Comparison of ENCODE assay signal across 21 cellular contexts in genomic region chr4:76744253-76744921, GRCh38.
DNase-seq lines count a peak whose midpoint lies in the region; ATAC-seq, FAIRE-seq and TF ChIP-seq lines count a peak whose summit lies in the region.
"Had no signal": no experiment of that assay in that cellular context is flagged by ENCODE, and none has a peak within 500 bp of the region (broad histone marks: within the 10 kb centered on the region; RNA-seq: fewer than 3 reads in every experiment).

No MANE protein-coding gene starts in this region.

- H3K4me3 Mint-ChIP-seq in astrocyte (ENCODE audit: unreplicated experiment) (no peak overlapping the region), MCF 10A (ENCODE audit: unreplicated experiment) (no peak overlapping the region)
- H3K4me3 Mint-ChIP-seq: T-helper 17 cell had no signal

- FAIRE-seq in astrocyte (lab: Jason Lieb, UNC) = peak; percentile 85
- FAIRE-seq: GM18507, kidney had no signal

- CTCF ChIA-PET in MCF 10A (lab: Yijun Ruan, JAX) = interaction anchor here (0.6 to 2.9 kb wide), 6 partner anchors 11 to 309 kb away, joined by 3 to 12 read pairs (median 4); partner anchors contain the start of gene SHROOM3

- DNase-seq in GM23248 (peak; percentile 78), astrocyte (ENCODE audit: low read depth) (peak; percentile 82), thoracic aorta (ENCODE audit: low spot score) (no peak), MCF 10A (ENCODE audit: unreplicated experiment) (no peak), SK-N-DZ (ENCODE audit: low spot score) (no peak)
- no peak for DNase-seq in activated CD4-positive, alpha-beta T cell treated with anti-CD3 and anti-CD28 coated beads, Interleukin-2, amount 50 U/mL, for 1 hour
- DNase-seq: activated CD4-positive, alpha-beta T cell treated with anti-CD3 and anti-CD28 coated beads for 4 hours; aorta; effector CD8-positive, alpha-beta T cell; GOT3; KBM-7; kidney; NCI-H187; NCI-H524; Peyer's patch; stimulated activated CD4-positive, alpha-beta T cell treated with anti-CD3 and anti-CD28 coated beads, Interleukin-1b, Interleukin-23, amount 100 ng/mL, for 48 hours; T-helper 17 cell had no signal

- TF ChIP-seq EP300 in gastroesophageal sphincter (IDR thresholded peaks at IDR 0.05) = no peak

- peaks cover 87% of the 10 kb centered on the region for H3K79me2 ChIP-seq in GM23248 (ENCODE audit: insufficient read depth)
- H3K79me2 ChIP-seq in astrocyte (ENCODE audit: insufficient read depth, low read length) = peaks cover 2% of the 10 kb centered on the region

- H3K27me3 Mint-ChIP-seq in astrocyte (ENCODE audit: low read depth, unreplicated experiment) (no peaks in the 10 kb centered on the region), MCF 10A (ENCODE audit: insufficient read depth, unreplicated experiment) (no peaks in the 10 kb centered on the region)

- H3K4me1 ChIP-seq in GM23248 (ENCODE audit: insufficient read depth) = peaks cover 71% of the 10 kb centered on the region
- peaks cover 14% of the 10 kb centered on the region for H3K4me1 ChIP-seq in astrocyte (ENCODE audit: insufficient read depth, low read length)
- peaks cover 0 to 78% (median under 1%) of the 10 kb centered on the region in 3 donors for H3K4me1 ChIP-seq in gastroesophageal sphincter
- H3K4me1 ChIP-seq in thoracic aorta (ENCODE audit: control insufficient read depth in 1 of 2, low read depth in 2 of 2) = peaks cover 44 to 90% of the 10 kb centered on the region in 2 donors

- ATAC-seq in gastroesophageal sphincter = no peak
- no peak for ATAC-seq in thoracic aorta (ENCODE audit: insufficient number of reproducible peaks, low FRiP score, low read depth)
- no peak for ATAC-seq in HG03280 (IDR thresholded peaks at IDR 0.05; ENCODE audit: unreplicated experiment)
- ATAC-seq: T-helper 17 cell had no signal

- H3K27ac ChIP-seq in GM23248 (peak overlapping the region; percentile 95), astrocyte (ENCODE audit: low read depth, low read length) (peak overlapping the region; percentile 34), gastroesophageal sphincter (peak overlapping the region; percentile 26 to 91 (median 62)), thoracic aorta (peak overlapping the region; percentile 63 to 98)

- H3K27me3 ChIP-seq in GM23248 (replicated peaks; ENCODE audit: insufficient read depth) = no peaks in the 10 kb centered on the region
- H3K27me3 ChIP-seq in astrocyte (ENCODE audit: insufficient read depth, low read length) = no peaks in the 10 kb centered on the region
- H3K27me3 ChIP-seq in gastroesophageal sphincter = no peaks in the 10 kb centered on the region
- H3K27me3 ChIP-seq in thoracic aorta (replicated peaks; ENCODE audit: insufficient read depth) = no peaks in the 10 kb centered on the region
- H3K27me3 ChIP-seq: Peyer's patch had no signal

- H3K4me2 ChIP-seq in GM23248 (ENCODE audit: unreplicated experiment) (peak overlapping the region; percentile 86), astrocyte (ENCODE audit: low read length) (peak overlapping the region; percentile 9)

- H3K9me3 ChIP-seq in GM23248 (ENCODE audit: low read depth) (no peaks in the 10 kb centered on the region), astrocyte (ENCODE audit: insufficient read depth, low read depth, low read length) (no peaks in the 10 kb centered on the region), gastroesophageal sphincter (no peaks in the 10 kb centered on the region), thoracic aorta (no peaks in the 10 kb centered on the region)
- H3K9me3 ChIP-seq: Peyer's patch had no signal

- H3K36me3 Mint-ChIP-seq in astrocyte (ENCODE audit: low read depth, unreplicated experiment) (peaks cover 7% of the 10 kb centered on the region), MCF 10A (ENCODE audit: insufficient read depth, unreplicated experiment) (peaks cover 18% of the 10 kb centered on the region)

- POLR2A ChIA-PET in MCF 10A (lab: Yijun Ruan, JAX) = interaction anchor here (0.6 to 1.2 kb wide), 5 partner anchors 18 to 309 kb away, joined by 3 to 5 read pairs (median 4); partner anchors contain the start of gene SHROOM3

- intact Hi-C loops in MCF 10A (cut with micrococcal nuclease) = no loop called here

- peak overlapping the region; percentile 86 for H3K27ac Mint-ChIP-seq in astrocyte (ENCODE audit: unreplicated experiment)
- H3K27ac Mint-ChIP-seq in MCF 10A (ENCODE audit: low read depth, unreplicated experiment) = no peak overlapping the region
- H3K27ac Mint-ChIP-seq: activated T-helper 2 cell treated with anti-CD3 and anti-CD28 coated beads, Interferon-gamma antibody, Interleukin-2, Interleukin-4, amounts not matched to agents 10 μg/mL and 5 μg/mL and 100 μg/mL, durations not matched to agents 14 hours and 24 hours and 36 hours; T-helper 17 cell had no signal

- no peak for TF ChIP-seq CTCF in astrocyte (IDR thresholded peaks at IDR 0.05; ENCODE audit: insufficient read depth, low read depth, low read length)
- TF ChIP-seq CTCF in gastroesophageal sphincter (IDR thresholded peaks at IDR 0.05) = no peak
- no peak for TF ChIP-seq CTCF in thoracic aorta (IDR thresholded peaks at IDR 0.05)
- no peak for TF ChIP-seq CTCF in MCF 10A (IDR thresholded peaks at IDR 0.05; ENCODE audit: unreplicated experiment)

- H3K9me2 ChIP-seq in GM23248 (ENCODE audit: insufficient read depth) = no peaks in the 10 kb centered on the region

- H4K20me1 ChIP-seq in GM23248 (ENCODE audit: insufficient read depth) (no peaks in the 10 kb centered on the region), astrocyte (ENCODE audit: insufficient read depth, low read length) (no peaks in the 10 kb centered on the region)

- H3K36me3 ChIP-seq in GM23248 (ENCODE audit: low read depth) (0 out of 2 replicates have a peak, but pooled peaks cover 11% of the 10 kb centered on the region), astrocyte (ENCODE audit: insufficient read depth, low read length) (peaks cover 6% of the 10 kb centered on the region), gastroesophageal sphincter (peaks cover 0 to 17% of the 10 kb centered on the region in 2 donors), thoracic aorta (peaks cover 22% of the 10 kb centered on the region)

- H3K4me1 Mint-ChIP-seq in astrocyte (ENCODE audit: low read depth, unreplicated experiment) = peaks cover 52% of the 10 kb centered on the region
- peaks cover 13% of the 10 kb centered on the region for H3K4me1 Mint-ChIP-seq in MCF 10A (ENCODE audit: insufficient read depth, unreplicated experiment)

- in situ Hi-C loops in GM23248 (cut with MboI) = no loop called here

- H3K9me3 Mint-ChIP-seq in astrocyte (ENCODE audit: unreplicated experiment) = no peaks in the 10 kb centered on the region
- H3K9me3 Mint-ChIP-seq in MCF 10A (ENCODE audit: unreplicated experiment) = no peaks in the 10 kb centered on the region
- H3K9me3 Mint-ChIP-seq: activated T-helper 2 cell treated with anti-CD3 and anti-CD28 coated beads, Interferon-gamma antibody, Interleukin-2, Interleukin-4, amounts not matched to agents 10 μg/mL and 5 μg/mL and 100 μg/mL, durations not matched to agents 14 hours and 24 hours and 36 hours had no signal

- no peak for TF ChIP-seq POLR2A in gastroesophageal sphincter (IDR thresholded peaks at IDR 0.05)

- no TSS peak for BruUV-seq in MCF 10A (replicated peaks; lab: Mats Ljungman, UMichigan)

- no peak overlapping the region for H2AFZ ChIP-seq in GM23248
- H2AFZ ChIP-seq in astrocyte (ENCODE audit: low read depth, low read length) = no peak overlapping the region

- peak overlapping the region; percentile 62 for H3K4me3 ChIP-seq in GM23248
- no peak overlapping the region for H3K4me3 ChIP-seq in astrocyte (ENCODE audit: insufficient read depth, low read depth, low read length)
- no peak overlapping the region for H3K4me3 ChIP-seq in gastroesophageal sphincter
- peak overlapping the region; percentile 51 for H3K4me3 ChIP-seq in thoracic aorta

- H3K9ac ChIP-seq in GM23248 (peak overlapping the region; percentile 74), astrocyte (ENCODE audit: low read length) (no peak overlapping the region)

- peaks cover 66% of the 10 kb centered on the region for H3F3A ChIP-seq in GM23248 (ENCODE audit: insufficient read depth)

- 19 to 23% methylated on average over 1 of the region's 1 CpG for WGBS in GM23248 (ENCODE audit: low coverage in 1 of 2, low lambda C conversion rate in 2 of 2, missing lambda C conversion rate in 2 of 2), 2 experiments
- 50 to 73% methylated on average over 1 of the region's 1 CpG for WGBS in gastroesophageal sphincter (ENCODE audit: low coverage in 1 of 2), 2 donors

Comparison
In these comparisons a context has a peak if more than half of its experiments do, and no peak if none do; other contexts are left out.
1. DNase-seq: peak in GM23248 (single experiment) and astrocyte (single experiment); none in thoracic aorta (single experiment), MCF 10A (single experiment), SK-N-DZ (single experiment) and activated CD4-positive, alpha-beta T cell treated with anti-CD3 and anti-CD28 coated beads, Interleukin-2, amount 50 U/mL, for 1 hour (single experiment).
2. H3K27ac ChIP-seq: peak in every context shown above with its lines; median percentile 95 in GM23248; 80 in thoracic aorta; 62 in gastroesophageal sphincter; 34 in astrocyte.
3. H3K4me3 ChIP-seq: peak in GM23248 (single experiment) and thoracic aorta (single experiment); none in astrocyte (single experiment) and gastroesophageal sphincter (0 of 2).